13 cellular contexts compared by ENCODE assay signal in genomic region chr16:71873199-71873598, GRCh38.
"Had no signal": no experiment of that assay in that cellular context is flagged by ENCODE, and none has a peak within 500 bp of the region (broad histone marks: within the 10 kb centered on the region; RNA-seq: fewer than 3 reads in every experiment).

No MANE protein-coding gene starts in this region.

- H3K4me3 Mint-ChIP-seq: endodermal cell; memory B cell; neural crest cell; stimulated activated naive CD8-positive, alpha-beta T cell treated with anti-CD3 and anti-CD28 coated beads, Interleukin-15, Interleukin-2, amounts not matched to agents 100 ng/mL and 50 ng/mL, for 24 hours had no signal

- DNase-seq: activated CD4-positive, alpha-beta T cell treated with anti-CD3 and anti-CD28 coated beads for 4 hours; activated gamma-delta T cell treated with Interleukin-2 at 50 U/mL for 16 hours; aorta; endodermal cell; kidney; left ventricle myocardium inferior; ovary; SJCRH30; stimulated activated CD4-positive, alpha-beta T cell treated with anti-CD3 and anti-CD28 coated beads, Interleukin-12 subunit alpha, Interleukin-12 subunit beta, amount 100 ng/mL, for 4 hours; upper lobe of right lung had no signal

- H3K4me1 Mint-ChIP-seq: endodermal cell, neural crest cell had no signal

- H3K27ac Mint-ChIP-seq: endodermal cell; memory B cell; stimulated activated naive CD8-positive, alpha-beta T cell treated with anti-CD3 and anti-CD28 coated beads, Interleukin-15, Interleukin-2, amounts not matched to agents 100 ng/mL and 50 ng/mL, for 24 hours had no signal

- H3K27me3 Mint-ChIP-seq: memory B cell; stimulated activated naive CD8-positive, alpha-beta T cell treated with anti-CD3 and anti-CD28 coated beads, Interleukin-15, Interleukin-2, amounts not matched to agents 100 ng/mL and 50 ng/mL, for 24 hours had no signal

- H3K9me3 Mint-ChIP-seq: endodermal cell; memory B cell; neural crest cell; stimulated activated naive CD8-positive, alpha-beta T cell treated with anti-CD3 and anti-CD28 coated beads, Interleukin-15, Interleukin-2, amounts not matched to agents 100 ng/mL and 50 ng/mL, for 24 hours had no signal

- ATAC-seq: upper lobe of right lung had no signal
